In the genomic region with DNA sequence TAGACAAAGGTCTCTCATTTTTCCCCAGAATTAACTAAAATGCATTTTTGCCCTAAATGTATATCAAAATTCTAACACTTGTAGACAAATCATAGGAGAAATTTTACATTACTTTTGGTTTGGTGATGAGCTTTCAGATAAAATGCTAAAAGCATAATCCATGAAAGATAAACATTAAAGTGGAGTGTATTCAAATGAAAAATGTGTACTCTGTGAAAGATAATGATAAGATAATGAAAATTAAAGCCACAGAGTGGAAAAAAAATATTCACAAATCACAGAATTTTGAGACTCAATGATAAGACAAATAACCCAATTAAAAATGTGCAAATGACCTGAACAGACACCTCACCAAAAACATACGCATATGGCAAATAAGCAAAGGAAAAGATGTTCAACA, we compare ENCODE assay signal across 31 cellular contexts.
"Had no signal": no experiment of that assay in that cellular context is flagged by ENCODE, and none has a peak within 500 bp of the region (broad histone marks: within the 10 kb centered on the region; RNA-seq: fewer than 3 reads in every experiment).

No MANE protein-coding gene starts in this region.

- ATAC-seq: activated naive CD4-positive, alpha-beta T cell treated with anti-CD3 and anti-CD28 coated beads, Interleukin-2, amount 50 U/mL, for 72 hours; activated naive CD8-positive, alpha-beta T cell treated with anti-CD3 and anti-CD28 coated beads, Interleukin-2, amount 50 U/mL, for 24 hours; activated T-cell treated with anti-CD3 and anti-CD28 coated beads, Interleukin-2, amount 50 U/mL, for 4 hours; activated T-cell treated with anti-CD3 and anti-CD28 coated beads, Interleukin-2, amount 50 U/mL, for 72 hours; activated T-helper 17 cell treated with anti-CD3 and anti-CD28 coated beads, Interleukin-2, amount 50 U/mL, for 72 hours; body of pancreas had no signal

- H3K9me3 ChIP-seq: adrenal gland, ascending aorta, body of pancreas, breast epithelium had no signal

- H3K27me3 ChIP-seq: adrenal gland, ascending aorta, body of pancreas, brain microvascular endothelial cell, breast epithelium, cardiac muscle cell had no signal

- H3K27ac ChIP-seq: adrenal gland, ascending aorta, body of pancreas, brain microvascular endothelial cell, breast epithelium, cardiac muscle cell had no signal

- H3K4me1 ChIP-seq: adrenal gland, ascending aorta, body of pancreas, breast epithelium had no signal

- H3K36me3 ChIP-seq: adrenal gland, ascending aorta, brain microvascular endothelial cell, breast epithelium, cardiac muscle cell had no signal

- DNase-seq: activated effector memory CD4-positive, alpha-beta T cell treated with anti-CD3 and anti-CD28 coated beads, Interleukin-2, amount 50 U/mL, for 16 hours; activated effector memory CD4-positive, alpha-beta T cell treated with Interleukin-2 at 50 U/mL for 16 hours; activated gamma-delta T cell; activated gamma-delta T cell treated with Interleukin-2 at 50 U/mL for 16 hours; activated naive CD4-positive, alpha-beta T cell; activated naive CD4-positive, alpha-beta T cell treated with anti-CD3 and anti-CD28 coated beads for 36 hours; activated naive CD4-positive, alpha-beta T cell treated with anti-CD3 and anti-CD28 coated beads, Interleukin-2, amount 10 ng/mL, durations not matched to agents 7 days and 5 days; activated naive CD4-positive, alpha-beta T cell treated with anti-CD3 and anti-CD28 coated beads, Interleukin-2, amount 50 U/mL, for 16 hours; activated naive CD4-positive, alpha-beta T cell treated with Interleukin-2 at 50 U/mL for 16 hours; activated naive CD8-positive, alpha-beta T cell treated with anti-CD3 and anti-CD28 coated beads for 36 hours; activated naive CD8-positive, alpha-beta T cell treated with anti-CD3 and anti-CD28 coated beads, Interleukin-2, amount 10 ng/mL, durations not matched to agents 7 days and 5 days; activated naive CD8-positive, alpha-beta T cell treated with anti-CD3 and anti-CD28 coated beads, Interleukin-2, amount 50 U/mL, for 24 hours; activated T-cell treated with anti-CD3 and anti-CD28 coated beads, Interleukin-2, amount 50 U/mL, for 24 hours; activated T-cell treated with anti-CD3 and anti-CD28 coated beads, Interleukin-2, amount 50 U/mL, for 4 hours; activated T-cell treated with anti-CD3 and anti-CD28 coated beads, Interleukin-2, amount 50 U/mL, for 48 hours; activated T-cell treated with anti-CD3 and anti-CD28 coated beads, Interleukin-2, amount 50 U/mL, for 72 hours; adrenal gland; amniotic stem cell; amygdala; anterior cingulate cortex; aorta; body of pancreas; brain microvascular endothelial cell; caudate nucleus; central memory CD4-positive, alpha-beta T cell; cerebellar nuclear complex had no signal

- H3K4me3 ChIP-seq: adrenal gland, ascending aorta, body of pancreas, breast epithelium, cardiac muscle cell had no signal
